Comparison of ENCODE assay signal across 16 cellular contexts in genomic region chr13:92739306-92739818, GRCh38.
DNase-seq lines count a peak whose midpoint lies in the region; ATAC-seq and TF ChIP-seq lines count a peak whose summit lies in the region.
"Had no signal": no experiment of that assay in that cellular context is flagged by ENCODE, and none has a peak within 500 bp of the region (broad histone marks: within the 10 kb centered on the region; RNA-seq: fewer than 3 reads in every experiment).

No MANE protein-coding gene starts in this region.

- H2BK20ac ChIP-seq in IMR-90 (ENCODE audit: low read depth, low read length): no peak overlapping the region

- no peak overlapping the region for H3K27ac ChIP-seq in IMR-90 (ENCODE audit: insufficient read depth, low read length)
- H3K27ac ChIP-seq in spleen: no peak overlapping the region

- TF ChIP-seq POLR2A in IMR-90 (IDR thresholded peaks at IDR 0.05; ENCODE audit: low read depth, low read length) (no peak), spleen (IDR thresholded peaks at IDR 0.05) (no peak)

- no peak for ATAC-seq in IMR-90 (ENCODE audit: low read depth)
- ATAC-seq: CD8-positive, alpha-beta T cell had no signal

- dilution Hi-C loops in IMR-90 (cut with HindIII; ENCODE audit: low sequenced_read_pairs, unreplicated experiment): no loop called here

- H3K56ac ChIP-seq in IMR-90 (ENCODE audit: extremely low read depth, insufficient read depth, low read length): no peak overlapping the region

- no peaks in the 10 kb centered on the region for H4K20me1 ChIP-seq in IMR-90 (ENCODE audit: insufficient read depth, low read length)

- no peak overlapping the region for H4K8ac ChIP-seq in IMR-90 (ENCODE audit: low read depth in 2 of 2, low read length in 2 of 2)

- H3K9me3 ChIP-seq in IMR-90 (ENCODE audit: control insufficient read depth, insufficient read depth, low read length): no peaks in the 10 kb centered on the region
- peaks cover 0 to 22% (median 14%) of the 10 kb centered on the region in 8 donors for H3K9me3 ChIP-seq in spleen
- H3K9me3 ChIP-seq: BE2C, HAP-1 had no signal

- WGBS in IMR-90 (ENCODE audit: extremely low coverage in 2 of 2, insufficient read length in 1 of 2), 2 experiments: 100% methylated on average over 1 of the region's 2 CpGs; no CpG with 5 or more reads in 1 of the 2 experiments
- WGBS in spleen, 5 donors: 57 to 88% (median 75%) methylated on average over 2 of the region's 2 CpGs

- no peak overlapping the region for H3K9ac ChIP-seq in IMR-90 (ENCODE audit: low read depth, low read length)

- no peaks in the 10 kb centered on the region for H3K79me1 ChIP-seq in IMR-90 (ENCODE audit: low read depth in 1 of 2, low read length in 2 of 2)

- no peak for TF ChIP-seq CTCF in IMR-90 (conservative IDR thresholded peaks at IDR 0.05; ENCODE audit: low read depth, low read length)
- no peak for TF ChIP-seq CTCF in spleen (IDR thresholded peaks at IDR 0.05 in 8 of 11, conservative IDR thresholded peaks at IDR 0.05 in 3 of 11)

- H4K5ac ChIP-seq in IMR-90 (ENCODE audit: low read depth, low read length): no peak overlapping the region

- H2BK120ac ChIP-seq in IMR-90 (ENCODE audit: low read depth, low read length): no peak overlapping the region

- no TSS peak for BruUV-seq in IMR-90 (replicated peaks; lab: Mats Ljungman, UMichigan)

- H3K36me3 ChIP-seq in IMR-90 (ENCODE audit: control insufficient read depth, insufficient read depth, low read length) (no peaks in the 10 kb centered on the region), spleen (no peaks in the 10 kb centered on the region)
- H3K36me3 ChIP-seq: BE2C, HAP-1 had no signal

- POLR2A ChIA-PET in IMR-90 (lab: Charles Lee; ENCODE audit: unreplicated experiment): interaction anchor here (0.7 kb wide), 2 partner anchors 8 to 259 kb away, joined by 6 to 9 read pairs; no protein-coding TSS in a partner anchor

- H3K4me1 ChIP-seq in IMR-90 (ENCODE audit: control insufficient read depth, insufficient read depth, low read length) (no peaks in the 10 kb centered on the region), spleen (no peaks in the 10 kb centered on the region)
- H3K4me1 ChIP-seq: BE2C, HAP-1 had no signal

- DNase-seq in DMS153 treated with DMSO at 0.1 percent for 48 hours (lab: John Stamatoyannopoulos, UW; ENCODE audit: unreplicated experiment) (peak; percentile 38), IMR-90 (peak; percentile 5), SHP77 (lab: John Stamatoyannopoulos, UW) (peak; percentile 33 to 35), fibroblast of peridontal ligament (ENCODE audit: extremely low read depth) (peak; percentile 47), spleen (no peak)
- no peak for DNase-seq in stimulated activated naive CD4-positive, alpha-beta T cell treated with Interleukin-2 at 50 U/mL for 16 hours (lab: John Stamatoyannopoulos, UW)
- no peak for DNase-seq in activated CD4-positive, alpha-beta T cell treated with anti-CD3 and anti-CD28 coated beads for 1 hour
- DNase-seq: BE2C; CD8-positive, alpha-beta T cell; NCI-H1436 treated with DMSO at 0.1 percent for 48 hours; NCI-H524; NK-92 treated with Interleukin-12 subunit alpha and Interleukin-12 subunit beta, amount 100 ng/mL, for 24 hours; OCI-M1; RPMI8226; T-helper 1 cell had no signal

- no peak overlapping the region for H2AK9ac ChIP-seq in IMR-90 (replicated peaks; ENCODE audit: low read depth, low read length, poor library complexity)

- no peak overlapping the region for H3K18ac ChIP-seq in IMR-90 (ENCODE audit: low read depth, low read length)

- CTCF ChIA-PET in IMR-90 (lab: Yijun Ruan, JAX): no interaction called here

- intact Hi-C loops in IMR-90 (cut with micrococcal nuclease) (no loop called here), spleen (cut with DNase I; ENCODE audit: low total_unique reads) (no loop called here)

- no peak overlapping the region for H2BK5ac ChIP-seq in IMR-90 (ENCODE audit: low read depth, low read length, poor library complexity, severe bottlenecking)

- H3K9me1 ChIP-seq in IMR-90 (ENCODE audit: insufficient read depth, low read length): no peaks in the 10 kb centered on the region

- H3K27me3 ChIP-seq in IMR-90 (ENCODE audit: control insufficient read depth, insufficient read depth, low read length) (no peaks in the 10 kb centered on the region), spleen (replicated peaks in 1 of 7) (no peaks in the 10 kb centered on the region)
- H3K27me3 ChIP-seq: BE2C had no signal

- H3K4me3 ChIP-seq in IMR-90 (ENCODE audit: insufficient read depth, low read depth, low read length) (no peak overlapping the region), spleen (no peak overlapping the region)
- H3K4me3 ChIP-seq: HAP-1 had no signal

- H2BK15ac ChIP-seq in IMR-90 (ENCODE audit: low read depth, low read length): no peak overlapping the region

- no peak overlapping the region for H4K91ac ChIP-seq in IMR-90 (ENCODE audit: insufficient read depth, low read depth, low read length)

- H3K23ac ChIP-seq in IMR-90 (ENCODE audit: low read depth, low read length): no peak overlapping the region

- no peak overlapping the region for H3K4me2 ChIP-seq in IMR-90 (ENCODE audit: low read depth, low read length)

- H3K14ac ChIP-seq in IMR-90 (replicated peaks; ENCODE audit: low read depth, low read length): no peak overlapping the region

- no peak overlapping the region for H3K4ac ChIP-seq in IMR-90 (ENCODE audit: low read depth, low read length)

- no peak overlapping the region for H2AFZ ChIP-seq in IMR-90 (replicated peaks; ENCODE audit: low read length, poor library complexity)

- no peak for TF ChIP-seq RAD21 in IMR-90 (IDR thresholded peaks at IDR 0.05; ENCODE audit: low read length)

- in situ Hi-C loops in IMR-90 (cut with MboI; ENCODE audit: low sequenced_read_pairs): no loop called here

- no peak overlapping the region for H2AK5ac ChIP-seq in IMR-90 (ENCODE audit: low read depth, low read length)

TF ChIP-seq in IMR-90, 13 proteins besides CTCF, POLR2A, EP300 and RAD21:
- TF ChIP-seq, protein P1, sequence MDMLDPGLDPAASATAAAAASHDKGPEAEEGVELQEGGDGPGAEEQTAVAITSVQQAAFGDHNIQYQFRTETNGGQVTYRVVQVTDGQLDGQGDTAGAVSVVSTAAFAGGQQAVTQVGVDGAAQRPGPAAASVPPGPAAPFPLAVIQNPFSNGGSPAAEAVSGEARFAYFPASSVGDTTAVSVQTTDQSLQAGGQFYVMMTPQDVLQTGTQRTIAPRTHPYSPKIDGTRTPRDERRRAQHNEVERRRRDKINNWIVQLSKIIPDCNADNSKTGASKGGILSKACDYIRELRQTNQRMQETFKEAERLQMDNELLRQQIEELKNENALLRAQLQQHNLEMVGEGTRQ (IDR thresholded peaks at IDR 0.05; ENCODE audit: low read depth, low read length): no peak
- no peak for TF ChIP-seq CEBPB (IDR thresholded peaks at IDR 0.05; ENCODE audit: low read depth, low read length)
- TF ChIP-seq MAZ (IDR thresholded peaks at IDR 0.05; ENCODE audit: borderline replicate concordance, low read depth, low read length): no peak
- no peak for TF ChIP-seq SMC3 (IDR thresholded peaks at IDR 0.05; ENCODE audit: low read depth, low read length)
- TF ChIP-seq MXI1 (IDR thresholded peaks at IDR 0.05; ENCODE audit: borderline replicate concordance, low read depth, low read length): no peak
- TF ChIP-seq RFX5 (IDR thresholded peaks at IDR 0.05; ENCODE audit: low read depth, low read length): no peak
- no peak for TF ChIP-seq FOS (IDR thresholded peaks at IDR 0.05; ENCODE audit: low read depth, low read length)
- TF ChIP-seq CHD1 (IDR thresholded peaks at IDR 0.05; ENCODE audit: low read depth, low read length): no peak
- TF ChIP-seq, protein P2, sequence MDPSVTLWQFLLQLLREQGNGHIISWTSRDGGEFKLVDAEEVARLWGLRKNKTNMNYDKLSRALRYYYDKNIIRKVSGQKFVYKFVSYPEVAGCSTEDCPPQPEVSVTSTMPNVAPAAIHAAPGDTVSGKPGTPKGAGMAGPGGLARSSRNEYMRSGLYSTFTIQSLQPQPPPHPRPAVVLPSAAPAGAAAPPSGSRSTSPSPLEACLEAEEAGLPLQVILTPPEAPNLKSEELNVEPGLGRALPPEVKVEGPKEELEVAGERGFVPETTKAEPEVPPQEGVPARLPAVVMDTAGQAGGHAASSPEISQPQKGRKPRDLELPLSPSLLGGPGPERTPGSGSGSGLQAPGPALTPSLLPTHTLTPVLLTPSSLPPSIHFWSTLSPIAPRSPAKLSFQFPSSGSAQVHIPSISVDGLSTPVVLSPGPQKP (IDR thresholded peaks at IDR 0.05; ENCODE audit: borderline replicate concordance, low read depth, low read length): no peak
- no peak for TF ChIP-seq NFE2L2 (IDR thresholded peaks at IDR 0.05; ENCODE audit: low read depth, low read length)
- TF ChIP-seq MAFK (IDR thresholded peaks at IDR 0.05; ENCODE audit: low read depth, low read length): no peak
- TF ChIP-seq BHLHE40 (IDR thresholded peaks at IDR 0.05; ENCODE audit: low read depth, low read length): no peak
- no peak for TF ChIP-seq RCOR1 (IDR thresholded peaks at IDR 0.05; ENCODE audit: insufficient replicate concordance, low read length)

Comparison
In these comparisons a context has a peak if more than half of its experiments do, and no peak if none do; other contexts are left out.
1. DNase-seq: peak in DMS153 treated with DMSO at 0.1 percent for 48 hours (single experiment), IMR-90 (single experiment), SHP77 (2 of 2) and fibroblast of peridontal ligament (single experiment); none in spleen (single experiment), stimulated activated naive CD4-positive, alpha-beta T cell treated with Interleukin-2 at 50 U/mL for 16 hours (single experiment) and activated CD4-positive, alpha-beta T cell treated with anti-CD3 and anti-CD28 coated beads for 1 hour (single experiment).